In genomic region chr2:47516496-47517104, GRCh38 we compare ENCODE assay signal across 20 cellular contexts. TPM values are rescaled to one million over a fixed set of nuclear protein-coding genes. Genes with fewer than 3 reads are reported as not detected.
"Had no signal": no experiment of that assay in that cellular context is flagged by ENCODE, and none has a peak within 500 bp of the region (broad histone marks: within the 10 kb centered on the region; RNA-seq: fewer than 3 reads in every experiment).

No MANE protein-coding gene starts in this region.

- H3K4me1 ChIP-seq: pancreas had no signal

- H3K27me3 ChIP-seq: hepatocyte, pancreas had no signal

- H3K36me3 ChIP-seq: esophagus squamous epithelium, pancreas, stomach, thoracic aorta had no signal

- H3K27ac ChIP-seq: esophagus squamous epithelium, hepatocyte, pancreas, stomach, thoracic aorta had no signal

- H3K27ac Mint-ChIP-seq: naive thymus-derived CD4-positive, alpha-beta T cell; progenitor cell of endocrine pancreas had no signal

- H3K4me2 ChIP-seq: hepatocyte had no signal

- H3K4me3 Mint-ChIP-seq: naive thymus-derived CD4-positive, alpha-beta T cell had no signal

- H3K9me3 ChIP-seq: esophagus squamous epithelium, pancreas, stomach, thoracic aorta had no signal

- ATAC-seq: left colon; left ventricle myocardium superior; naive thymus-derived CD4-positive, alpha-beta T cell; pancreas; right cardiac atrium had no signal

- DNase-seq: effector memory CD4-positive, alpha-beta T cell; esophagus squamous epithelium; foreskin fibroblast; head of caudate nucleus; left colon; left ventricle myocardium superior; naive thymus-derived CD4-positive, alpha-beta T cell; occipital lobe; pancreas; right cardiac atrium; small intestine; stimulated activated CD4-positive, alpha-beta T cell treated with anti-CD3 and anti-CD28 coated beads, Interleukin-12 subunit alpha, Interleukin-12 subunit beta, amount 100 ng/mL, for 4 hours; stimulated activated naive CD4-positive, alpha-beta T cell; stomach; trophoblast cell had no signal

- H3K27me3 Mint-ChIP-seq: naive thymus-derived CD4-positive, alpha-beta T cell; progenitor cell of endocrine pancreas had no signal

- H3K4me3 ChIP-seq: esophagus squamous epithelium, hepatocyte, lung, pancreas, stomach, thoracic aorta had no signal

- H2AFZ ChIP-seq: hepatocyte had no signal

RNA-seq across cellular contexts. Expression of gene KCNK12, which starts 54.2 kb away (rescaled TPM):
- total RNA-seq: mesenteric fat pad, progenitor cell of endocrine pancreas, right cardiac atrium, thoracic aorta had no signal
